ENCODE assay signal across 1 cellular context in genomic region chr7:127382301-127383085, GRCh38.
TF ChIP-seq lines count a peak whose summit lies in the region.

No MANE protein-coding gene starts in this region.

TF ChIP-seq in K562, 482 proteins besides CTCF, POLR2A, EP300 and RAD21 (continued from another document and continues in another):
- TF ChIP-seq AFF4 (CRISPR knock-in tag; IDR thresholded peaks at IDR 0.05) (no peak), HES1 (IDR thresholded peaks at IDR 0.05; ENCODE audit: low read depth) (no peak), MAFF (IDR thresholded peaks at IDR 0.05; ENCODE audit: low read length) (peak; percentile 35; the same call in 1 of the 2 replicates), SMAD4 (CRISPR knock-in tag; conservative IDR thresholded peaks at IDR 0.05) (no peak), NFE2 (IDR thresholded peaks at IDR 0.05; ENCODE audit: low read depth) (peak; percentile 88), JUNB (CRISPR knock-in tag; conservative IDR thresholded peaks at IDR 0.05) (no peak), CHD2 (IDR thresholded peaks at IDR 0.05; ENCODE audit: low read depth, low read length) (no peak), CREM (IDR thresholded peaks at IDR 0.05; ENCODE audit: low read depth) (no peak), RBM15 (IDR thresholded peaks at IDR 0.05; ENCODE audit: insufficient read depth, low read length) (no peak), MYBL2 (IDR thresholded peaks at IDR 0.05; ENCODE audit: low read depth) (no peak), MYBL2 (CRISPR knock-in tag; IDR thresholded peaks at IDR 0.05; ENCODE audit: borderline replicate concordance) (no peak), ZNF785 (CRISPR knock-in tag; IDR thresholded peaks at IDR 0.05) (no peak), MEIS2 (IDR thresholded peaks at IDR 0.05; ENCODE audit: partially characterized antibody) (no peak), ZNF76 (CRISPR knock-in tag; IDR thresholded peaks at IDR 0.05; ENCODE audit: borderline replicate concordance) (no peak), SRF (CRISPR knock-in tag; IDR thresholded peaks at IDR 0.05) (no peak), ZNF583 (CRISPR knock-in tag; IDR thresholded peaks at IDR 0.05) (no peak), CLOCK (CRISPR knock-in tag; IDR thresholded peaks at IDR 0.05; ENCODE audit: borderline replicate concordance) (no peak), ZNF217 (CRISPR knock-in tag; IDR thresholded peaks at IDR 0.05) (no peak), SAP30 (IDR thresholded peaks at IDR 0.05; ENCODE audit: borderline replicate concordance, insufficient read depth, low read depth, low read length, poor library complexity, severe bottlenecking) (no peak), MXI1 (IDR thresholded peaks at IDR 0.05; ENCODE audit: low read depth, low read length) (no peak), ESRRA (IDR thresholded peaks at IDR 0.05; ENCODE audit: borderline replicate concordance, low read depth) (no peak), ZNF347 (CRISPR knock-in tag; IDR thresholded peaks at IDR 0.05; ENCODE audit: low read depth) (no peak), HIVEP1 (CRISPR knock-in tag; IDR thresholded peaks at IDR 0.05) (no peak), CGGBP1 (CRISPR knock-in tag; IDR thresholded peaks at IDR 0.05) (no peak), DPF2 (IDR thresholded peaks at IDR 0.05) (peak; percentile 63), ZNF3 (CRISPR knock-in tag; IDR thresholded peaks at IDR 0.05) (no peak), SMARCE1 (IDR thresholded peaks at IDR 0.05) (peak; percentile 49; the same call in 1 of the 2 replicates), SMAD1 (IDR thresholded peaks at IDR 0.05; ENCODE audit: low read depth, low read length, partially characterized antibody) (no peak), ARID1B (IDR thresholded peaks at IDR 0.05) (peak; percentile 58; the same call in 1 of the 2 replicates), BRD9 (IDR thresholded peaks at IDR 0.05; ENCODE audit: low read depth, partially characterized antibody) (no peak), TARDBP (IDR thresholded peaks at IDR 0.05) (no peak), YY1 (IDR thresholded peaks at IDR 0.05; ENCODE audit: borderline replicate concordance in 1 of 3, control insufficient read depth in 1 of 3, extremely low read depth in 1 of 3, insufficient read depth in 3 of 3, insufficient read length in 1 of 3, insufficient replicate concordance in 2 of 3, low read depth in 1 of 3, low read length in 2 of 3) (no peak), POLR3G (IDR thresholded peaks at IDR 0.05; ENCODE audit: extremely low read depth, insufficient read length, insufficient replicate concordance) (no peak), ELF2 (CRISPR knock-in tag; IDR thresholded peaks at IDR 0.05) (no peak), ZNF740 (CRISPR knock-in tag; IDR thresholded peaks at IDR 0.05) (no peak), ZNF740 (tag; IDR thresholded peaks at IDR 0.05) (no peak), HMBOX1 (IDR thresholded peaks at IDR 0.05) (0 out of 2 replicates have a peak, but pooled peaks have one; percentile 15), POU5F1 (IDR thresholded peaks at IDR 0.05; ENCODE audit: borderline replicate concordance, low read depth, low read length, partially characterized antibody) (no peak), PURB (CRISPR knock-in tag; IDR thresholded peaks at IDR 0.05; ENCODE audit: low read depth) (no peak), SREBF1 (IDR thresholded peaks at IDR 0.05; ENCODE audit: borderline replicate concordance, low read depth, low read length) (no peak), BRF1 (IDR thresholded peaks at IDR 0.05; ENCODE audit: borderline replicate concordance, extremely low read depth, insufficient read length) (no peak), ZNF316 (IDR thresholded peaks at IDR 0.05) (peak; percentile 52; the same call in 1 of the 2 replicates), KLF6 (CRISPR knock-in tag; IDR thresholded peaks at IDR 0.05; ENCODE audit: borderline replicate concordance) (no peak), ZNF707 (CRISPR knock-in tag; conservative IDR thresholded peaks at IDR 0.05) (no peak), TAF15 (IDR thresholded peaks at IDR 0.05; ENCODE audit: low read depth, low read length) (no peak), CHD1 (IDR thresholded peaks at IDR 0.05; ENCODE audit: low read length) (no peak), ELF4 (CRISPR knock-in tag; IDR thresholded peaks at IDR 0.05) (no peak), COPS2 (conservative IDR thresholded peaks at IDR 0.05) (no peak)
- TF ChIP-seq, protein P1, sequence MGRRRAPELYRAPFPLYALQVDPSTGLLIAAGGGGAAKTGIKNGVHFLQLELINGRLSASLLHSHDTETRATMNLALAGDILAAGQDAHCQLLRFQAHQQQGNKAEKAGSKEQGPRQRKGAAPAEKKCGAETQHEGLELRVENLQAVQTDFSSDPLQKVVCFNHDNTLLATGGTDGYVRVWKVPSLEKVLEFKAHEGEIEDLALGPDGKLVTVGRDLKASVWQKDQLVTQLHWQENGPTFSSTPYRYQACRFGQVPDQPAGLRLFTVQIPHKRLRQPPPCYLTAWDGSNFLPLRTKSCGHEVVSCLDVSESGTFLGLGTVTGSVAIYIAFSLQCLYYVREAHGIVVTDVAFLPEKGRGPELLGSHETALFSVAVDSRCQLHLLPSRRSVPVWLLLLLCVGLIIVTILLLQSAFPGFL (CRISPR knock-in tag; IDR thresholded peaks at IDR 0.05): no peak
- TF ChIP-seq, protein P2, sequence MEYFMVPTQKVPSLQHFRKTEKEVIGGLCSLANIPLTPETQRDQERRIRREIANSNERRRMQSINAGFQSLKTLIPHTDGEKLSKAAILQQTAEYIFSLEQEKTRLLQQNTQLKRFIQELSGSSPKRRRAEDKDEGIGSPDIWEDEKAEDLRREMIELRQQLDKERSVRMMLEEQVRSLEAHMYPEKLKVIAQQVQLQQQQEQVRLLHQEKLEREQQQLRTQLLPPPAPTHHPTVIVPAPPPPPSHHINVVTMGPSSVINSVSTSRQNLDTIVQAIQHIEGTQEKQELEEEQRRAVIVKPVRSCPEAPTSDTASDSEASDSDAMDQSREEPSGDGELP (CRISPR knock-in tag; IDR thresholded peaks at IDR 0.05; ENCODE audit: borderline replicate concordance): no peak
- TF ChIP-seq, protein P3, sequence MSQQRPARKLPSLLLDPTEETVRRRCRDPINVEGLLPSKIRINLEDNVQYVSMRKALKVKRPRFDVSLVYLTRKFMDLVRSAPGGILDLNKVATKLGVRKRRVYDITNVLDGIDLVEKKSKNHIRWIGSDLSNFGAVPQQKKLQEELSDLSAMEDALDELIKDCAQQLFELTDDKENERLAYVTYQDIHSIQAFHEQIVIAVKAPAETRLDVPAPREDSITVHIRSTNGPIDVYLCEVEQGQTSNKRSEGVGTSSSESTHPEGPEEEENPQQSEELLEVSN (IDR thresholded peaks at IDR 0.05; ENCODE audit: borderline replicate concordance in 1 of 2, extremely low read depth in 1 of 2, insufficient read depth in 1 of 2, insufficient read length in 1 of 2, low read depth in 1 of 2, low read length in 1 of 2, poor library complexity in 1 of 2, severe bottlenecking in 1 of 2): no peak
- TF ChIP-seq, protein P4, sequence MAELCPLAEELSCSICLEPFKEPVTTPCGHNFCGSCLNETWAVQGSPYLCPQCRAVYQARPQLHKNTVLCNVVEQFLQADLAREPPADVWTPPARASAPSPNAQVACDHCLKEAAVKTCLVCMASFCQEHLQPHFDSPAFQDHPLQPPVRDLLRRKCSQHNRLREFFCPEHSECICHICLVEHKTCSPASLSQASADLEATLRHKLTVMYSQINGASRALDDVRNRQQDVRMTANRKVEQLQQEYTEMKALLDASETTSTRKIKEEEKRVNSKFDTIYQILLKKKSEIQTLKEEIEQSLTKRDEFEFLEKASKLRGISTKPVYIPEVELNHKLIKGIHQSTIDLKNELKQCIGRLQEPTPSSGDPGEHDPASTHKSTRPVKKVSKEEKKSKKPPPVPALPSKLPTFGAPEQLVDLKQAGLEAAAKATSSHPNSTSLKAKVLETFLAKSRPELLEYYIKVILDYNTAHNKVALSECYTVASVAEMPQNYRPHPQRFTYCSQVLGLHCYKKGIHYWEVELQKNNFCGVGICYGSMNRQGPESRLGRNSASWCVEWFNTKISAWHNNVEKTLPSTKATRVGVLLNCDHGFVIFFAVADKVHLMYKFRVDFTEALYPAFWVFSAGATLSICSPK (IDR thresholded peaks at IDR 0.05; ENCODE audit: borderline replicate concordance): no peak
- TF ChIP-seq, protein P5, sequence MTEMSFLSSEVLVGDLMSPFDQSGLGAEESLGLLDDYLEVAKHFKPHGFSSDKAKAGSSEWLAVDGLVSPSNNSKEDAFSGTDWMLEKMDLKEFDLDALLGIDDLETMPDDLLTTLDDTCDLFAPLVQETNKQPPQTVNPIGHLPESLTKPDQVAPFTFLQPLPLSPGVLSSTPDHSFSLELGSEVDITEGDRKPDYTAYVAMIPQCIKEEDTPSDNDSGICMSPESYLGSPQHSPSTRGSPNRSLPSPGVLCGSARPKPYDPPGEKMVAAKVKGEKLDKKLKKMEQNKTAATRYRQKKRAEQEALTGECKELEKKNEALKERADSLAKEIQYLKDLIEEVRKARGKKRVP (CRISPR knock-in tag; IDR thresholded peaks at IDR 0.05): no peak
- TF ChIP-seq, protein P6, sequence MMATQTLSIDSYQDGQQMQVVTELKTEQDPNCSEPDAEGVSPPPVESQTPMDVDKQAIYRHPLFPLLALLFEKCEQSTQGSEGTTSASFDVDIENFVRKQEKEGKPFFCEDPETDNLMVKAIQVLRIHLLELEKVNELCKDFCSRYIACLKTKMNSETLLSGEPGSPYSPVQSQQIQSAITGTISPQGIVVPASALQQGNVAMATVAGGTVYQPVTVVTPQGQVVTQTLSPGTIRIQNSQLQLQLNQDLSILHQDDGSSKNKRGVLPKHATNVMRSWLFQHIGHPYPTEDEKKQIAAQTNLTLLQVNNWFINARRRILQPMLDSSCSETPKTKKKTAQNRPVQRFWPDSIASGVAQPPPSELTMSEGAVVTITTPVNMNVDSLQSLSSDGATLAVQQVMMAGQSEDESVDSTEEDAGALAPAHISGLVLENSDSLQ (IDR thresholded peaks at IDR 0.05): peak; percentile 33; the same call in 1 of the 2 replicates
